ENCODE assay signal across 23 cellular contexts in genomic region chr3:38141952-38142273, GRCh38. TPM values are rescaled to one million over a fixed set of nuclear protein-coding genes. Genes with fewer than 3 reads are reported as not detected.
DNase-seq lines count a peak whose midpoint lies in the region; ATAC-seq lines count a peak whose summit lies in the region.
"Had no signal": no experiment of that assay in that cellular context is flagged by ENCODE, and none has a peak within 500 bp of the region (broad histone marks: within the 10 kb centered on the region; RNA-seq: fewer than 3 reads in every experiment).

No MANE protein-coding gene starts in this region.

- H3K9ac ChIP-seq in BLaER1, result no peak overlapping the region
- H3K9ac ChIP-seq: KMS-11 had no signal

- H3K4me1 ChIP-seq in BLaER1, result peaks cover 63% of the 10 kb centered on the region
- H3K4me1 ChIP-seq in CD4-positive, CD25-positive, alpha-beta regulatory T cell (ENCODE audit: control insufficient read depth, insufficient read depth, low read length, poor library complexity, severe bottlenecking), result peaks cover 30% of the 10 kb centered on the region
- H3K4me1 ChIP-seq: BE2C had no signal

- peaks cover 33% of the 10 kb centered on the region for H4K20me1 ChIP-seq in BLaER1

- peaks cover 20% of the 10 kb centered on the region for H3K36me3 Mint-ChIP-seq in CD4-positive, CD25-positive, alpha-beta regulatory T cell

- H3K4me1 Mint-ChIP-seq in CD4-positive, CD25-positive, alpha-beta regulatory T cell, result peaks cover 9 to 43% (median 20%) of the 10 kb centered on the region in 4 donors

- H3K27me3 ChIP-seq in BLaER1, result no peaks in the 10 kb centered on the region
- no peaks in the 10 kb centered on the region for H3K27me3 ChIP-seq in CD4-positive, CD25-positive, alpha-beta regulatory T cell (ENCODE audit: control insufficient read depth, insufficient read depth, low read length)
- H3K27me3 ChIP-seq: BE2C, brain microvascular endothelial cell had no signal

- H3K4me3 Mint-ChIP-seq in CD4-positive, CD25-positive, alpha-beta regulatory T cell, result peak overlapping the region in 3 of 4 donors; percentile 53 to 77 (median 73)
- H3K4me3 Mint-ChIP-seq: dendritic cell treated with granulocyte-macrophage colony-stimulating factor and Interleukin-4, amounts not matched to agents 40 ng/mL and 50 ng/mL, for 4 days had no signal

- peaks cover 4% of the 10 kb centered on the region for H3K27me3 Mint-ChIP-seq in CD4-positive, CD25-positive, alpha-beta regulatory T cell
- H3K27me3 Mint-ChIP-seq: activated B cell treated with CpG ODN at 0.5 μM for 24 hours; activated naive CD8-positive, alpha-beta T cell; dendritic cell treated with granulocyte-macrophage colony-stimulating factor and Interleukin-4, amounts not matched to agents 40 ng/mL and 50 ng/mL, for 4 days had no signal

- ATAC-seq in CD4-positive, CD25-positive, alpha-beta regulatory T cell (ENCODE audit: low read depth in 2 of 2), result no peak
- ATAC-seq in GM21737 (IDR thresholded peaks at IDR 0.05; ENCODE audit: unreplicated experiment) (no peak), HG03139 (IDR thresholded peaks at IDR 0.05; ENCODE audit: unreplicated experiment) (no peak)
- ATAC-seq: HCT116, lower lobe of right lung, psoas muscle had no signal

- H3K9me3 ChIP-seq in BLaER1, result peaks cover 20% of the 10 kb centered on the region
- peaks cover 12 to 13% of the 10 kb centered on the region in 2 experiments for H3K9me3 ChIP-seq in CD4-positive, CD25-positive, alpha-beta regulatory T cell (ENCODE audit: control insufficient read depth in 2 of 2, low read length in 2 of 2)
- H3K9me3 ChIP-seq: BE2C, lower lobe of right lung, psoas muscle had no signal

- no peak overlapping the region for H3K27ac ChIP-seq in BLaER1
- no peak overlapping the region for H3K27ac ChIP-seq in CD4-positive, CD25-positive, alpha-beta regulatory T cell (ENCODE audit: insufficient read depth, low read length, poor library complexity, severe bottlenecking)
- H3K27ac ChIP-seq: brain microvascular endothelial cell, KMS-11, lower lobe of right lung, psoas muscle had no signal

- H3K27ac Mint-ChIP-seq in CD4-positive, CD25-positive, alpha-beta regulatory T cell, result peak overlapping the region in 1 of 3 donors; percentile 48
- H3K27ac Mint-ChIP-seq: activated B cell treated with CpG ODN at 0.5 μM for 24 hours; activated naive CD8-positive, alpha-beta T cell; dendritic cell treated with granulocyte-macrophage colony-stimulating factor and Interleukin-4, amounts not matched to agents 40 ng/mL and 50 ng/mL, for 4 days had no signal

- H3K36me3 ChIP-seq in BLaER1, result peaks cover 25% of the 10 kb centered on the region
- H3K36me3 ChIP-seq in CD4-positive, CD25-positive, alpha-beta regulatory T cell (ENCODE audit: control insufficient read depth, insufficient read depth, low read length), result peaks cover 20% of the 10 kb centered on the region
- H3K36me3 ChIP-seq: BE2C had no signal

- H3K4me3 ChIP-seq in BLaER1, result no peak overlapping the region
- no peak overlapping the region for H3K4me3 ChIP-seq in CD4-positive, CD25-positive, alpha-beta regulatory T cell (ENCODE audit: low read depth, low read length)
- H3K4me3 ChIP-seq: lower lobe of right lung, psoas muscle had no signal

- H3K4me2 ChIP-seq in BLaER1, result 0 out of 2 replicates have a peak overlapping the region, but pooled peaks have one; percentile 11
- H3K4me2 ChIP-seq: KMS-11 had no signal

- no peak for DNase-seq in CD4-positive, CD25-positive, alpha-beta regulatory T cell
- DNase-seq in SW480 (ENCODE audit: low spot score), result peak; percentile 94
- peak; percentile 95 for DNase-seq in kidney tubule cell (ENCODE audit: low spot score)
- DNase-seq in iPS-NIHi7 (ENCODE audit: extremely low spot score), result no peak
- DNase-seq in SW 1271 (lab: John Stamatoyannopoulos, UW), result no peak
- DNase-seq: activated B cell treated with CpG ODN at 0.5 μM for 24 hours; activated CD8-positive, alpha-beta memory T cell treated with anti-CD3 and anti-CD28 coated beads, Interleukin-2, amount 50 U/mL, for 4 hours; BE2C; brain microvascular endothelial cell; NCI-H1417; NCI-H345; psoas muscle; SIG-M5; stimulated activated naive CD4-positive, alpha-beta T cell; trophoblast cell had no signal

- H3K9me3 Mint-ChIP-seq in CD4-positive, CD25-positive, alpha-beta regulatory T cell, result peaks cover 0 to 17% (median 5%) of the 10 kb centered on the region in 7 donors
- H3K9me3 Mint-ChIP-seq: dendritic cell treated with granulocyte-macrophage colony-stimulating factor and Interleukin-4, amounts not matched to agents 40 ng/mL and 50 ng/mL, for 4 days had no signal

RNA-seq across cellular contexts. Expression of gene MYD88, which starts 3.5 kb away (rescaled TPM):
- 49.9 TPM for total RNA-seq in CD4-positive, CD25-positive, alpha-beta regulatory T cell
- polyA plus RNA-seq in CD4-positive, CD25-positive, alpha-beta regulatory T cell, result 100 to 1,000 TPM; 114 to 184 (median 139) TPM

RNA-seq across cellular contexts. Expression of gene ACAA1, which starts 5.0 kb away (rescaled TPM):
- total RNA-seq in CD4-positive, CD25-positive, alpha-beta regulatory T cell, result 80.7 TPM
- 10 to 100 TPM; 55.6 to 79.3 (median 67.2) TPM for polyA plus RNA-seq in CD4-positive, CD25-positive, alpha-beta regulatory T cell

RNA-seq across cellular contexts. Expression of gene OXSR1, which starts 23.4 kb away (rescaled TPM):
- 62.3 TPM for total RNA-seq in CD4-positive, CD25-positive, alpha-beta regulatory T cell
- polyA plus RNA-seq in CD4-positive, CD25-positive, alpha-beta regulatory T cell, result 10 to 100 TPM; 12.6 to 19.3 (median 16.1) TPM

Comparison
In these comparisons a context has a peak if more than half of its experiments do, and no peak if none do; other contexts are left out.
1. DNase-seq: peak in SW480 (single experiment) and kidney tubule cell (single experiment); none in CD4-positive, CD25-positive, alpha-beta regulatory T cell (0 of 3), iPS-NIHi7 (single experiment) and SW 1271 (0 of 2).